In the genomic region with DNA sequence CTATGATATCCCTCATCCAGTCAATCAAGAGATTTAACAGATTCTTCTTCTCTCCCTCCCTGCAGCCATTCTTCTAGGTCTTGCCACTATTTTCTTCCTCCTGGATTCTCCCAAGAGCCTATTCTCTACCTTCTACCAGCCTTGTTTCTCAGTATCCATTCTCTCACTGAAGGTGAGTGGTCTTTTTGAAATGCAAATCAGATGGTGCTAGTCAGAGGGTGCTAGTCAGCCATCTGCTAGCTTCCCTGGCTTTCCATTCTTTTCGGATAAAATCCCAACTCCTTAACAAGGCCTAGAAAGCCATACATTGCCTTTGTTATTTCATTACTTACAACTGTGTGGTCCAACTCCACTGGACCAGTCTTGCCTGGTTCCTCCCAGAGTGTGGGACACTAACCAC, we compare ENCODE assay signal across 15 cellular contexts.
"Had no signal": no experiment of that assay in that cellular context is flagged by ENCODE, and none has a peak within 500 bp of the region (broad histone marks: within the 10 kb centered on the region; RNA-seq: fewer than 3 reads in every experiment).

No MANE protein-coding gene starts in this region.

- ATAC-seq: left lung, pancreas had no signal

- H3K27ac ChIP-seq: dorsolateral prefrontal cortex, esophagus muscularis mucosa, left lung, pancreas, SK-N-MC, stomach, thoracic aorta had no signal

- H3K27me3 ChIP-seq: dorsolateral prefrontal cortex, esophagus muscularis mucosa, left lung, pancreas, stomach had no signal

- H3K36me3 ChIP-seq: esophagus muscularis mucosa, left lung, pancreas, stomach, thoracic aorta had no signal

- DNase-seq: activated CD4-positive, alpha-beta T cell treated with anti-CD3 and anti-CD28 coated beads, Interleukin-2, amount 50 U/mL, for 4 hours; activated CD4-positive, CD25-positive, alpha-beta regulatory T cell; amygdala; dorsolateral prefrontal cortex; glutamatergic neuron; islet precursor cell; left lung; mesenchymal stem cell; pancreas; stimulated activated CD4-positive, alpha-beta T cell treated with anti-CD3 and anti-CD28 coated beads, Interleukin-4, amount 100 ng/mL, for 1 hour; stomach had no signal

- H3K27ac Mint-ChIP-seq: activated T-cell treated with anti-CD3 and anti-CD28 coated beads, Interleukin-2, amount 50 U/mL, for 72 hours had no signal

- H3K4me3 ChIP-seq: dorsolateral prefrontal cortex, esophagus muscularis mucosa, left lung, pancreas, SK-N-MC, stomach, thoracic aorta had no signal
